In the genomic region with DNA sequence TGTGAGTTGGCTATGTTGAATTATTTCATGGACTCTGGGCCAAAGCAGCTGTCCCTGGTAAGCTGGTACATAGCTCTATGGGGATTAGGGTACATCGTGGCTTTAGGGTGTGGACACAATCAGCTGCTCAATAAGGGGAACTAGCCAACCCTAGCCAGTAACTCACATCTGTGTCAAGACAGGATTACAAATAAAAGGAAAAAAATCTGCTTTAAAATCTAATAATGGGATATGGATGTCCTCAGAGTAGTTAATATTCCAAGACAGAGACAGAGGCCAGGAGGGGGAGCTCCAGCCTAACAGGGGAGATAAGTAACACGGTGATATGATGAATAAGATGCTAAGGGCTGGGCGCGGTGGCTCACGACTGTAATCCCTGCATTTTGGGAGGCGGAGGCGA, we compare ENCODE assay signal across 8 cellular contexts.
DNase-seq lines count a peak whose midpoint lies in the region; ATAC-seq, FAIRE-seq and TF ChIP-seq lines count a peak whose summit lies in the region.

No MANE protein-coding gene starts in this region.

- TF ChIP-seq CTCF in GM12873 (IDR thresholded peaks at IDR 0.05; ENCODE audit: insufficient read depth, low read depth, low read length, missing control alignments) (peak; percentile 21), fibroblast of mammary gland (conservative IDR thresholded peaks at IDR 0.05; ENCODE audit: control insufficient read depth, insufficient read depth, low read depth, low read length) (peak; percentile 43)

- DNase-seq in NCI-H524 (lab: John Stamatoyannopoulos, UW) (peak; percentile 4 to 52), fibroblast of mammary gland (ENCODE audit: low read depth) (peak; percentile 49), pons (ENCODE audit: low spot score) (peak; percentile 48), NCI-H2196 (lab: John Stamatoyannopoulos, UW; ENCODE audit: unreplicated experiment) (no peak), GM19239 (ENCODE audit: insufficient read length, low spot score) (no peak)
- peak; percentile 25 for DNase-seq in activated CD8-positive, alpha-beta memory T cell treated with anti-CD3 and anti-CD28 coated beads, Interleukin-2, amount 50 U/mL, for 24 hours (ENCODE audit: extremely low read depth)

- no peak for FAIRE-seq in GM19239 (lab: Jason Lieb, UNC)

- no peak overlapping the region for H3K4me3 ChIP-seq in fibroblast of mammary gland (ENCODE audit: control insufficient read depth, low read depth, low read length)

- no peak for ATAC-seq in HG02759 (IDR thresholded peaks at IDR 0.05; ENCODE audit: unreplicated experiment)

Comparison
In these comparisons a context has a peak if more than half of its experiments do, and no peak if none do; other contexts are left out.
1. DNase-seq: peak in NCI-H524 (2 of 2), activated CD8-positive, alpha-beta memory T cell treated with anti-CD3 and anti-CD28 coated beads, Interleukin-2, amount 50 U/mL, for 24 hours (single experiment), fibroblast of mammary gland (single experiment) and pons (single experiment); none in NCI-H2196 (single experiment) and GM19239 (single experiment).